ENCODE assay signal across 9 cellular contexts in genomic region chr5:154273028-154273617, GRCh38.
DNase-seq lines count a peak whose midpoint lies in the region; ATAC-seq and TF ChIP-seq lines count a peak whose summit lies in the region.
"Had no signal": no experiment of that assay in that cellular context is flagged by ENCODE, and none has a peak within 500 bp of the region (broad histone marks: within the 10 kb centered on the region; RNA-seq: fewer than 3 reads in every experiment).

No MANE protein-coding gene starts in this region.

- no peaks in the 10 kb centered on the region for H3K36me3 Mint-ChIP-seq in natural killer cell
- H3K36me3 Mint-ChIP-seq in endothelial cell (ENCODE audit: low read depth, unreplicated experiment), result no peaks in the 10 kb centered on the region

- TF ChIP-seq CTCF in cardiac fibroblast (IDR thresholded peaks at IDR 0.05; ENCODE audit: low read depth, low read length), result no peak
- TF ChIP-seq CTCF in natural killer cell (IDR thresholded peaks at IDR 0.05), result no peak
- TF ChIP-seq CTCF in endothelial cell (IDR thresholded peaks at IDR 0.05; ENCODE audit: unreplicated experiment), result no peak

- peak overlapping the region; percentile 91 to 93 for H3K27ac Mint-ChIP-seq in natural killer cell
- H3K27ac Mint-ChIP-seq in endothelial cell (ENCODE audit: unreplicated experiment), result no peak overlapping the region
- H3K27ac Mint-ChIP-seq: activated naive CD8-positive, alpha-beta T cell had no signal

- DNase-seq in AG20443 (ENCODE audit: low spot score) (peak; percentile 54), cardiac fibroblast (ENCODE audit: low read depth in 2 of 2) (peak; percentile 50 to 87), natural killer cell (no peak), endothelial cell (ENCODE audit: low spot score) (no peak), KG1 (lab: John Stamatoyannopoulos, UW) (no peak), NCI-H146 treated with DMSO at 0.1 percent for 48 hours (lab: John Stamatoyannopoulos, UW; ENCODE audit: unreplicated experiment) (no peak)

- H3K9me3 Mint-ChIP-seq in natural killer cell (no peaks in the 10 kb centered on the region), endothelial cell (ENCODE audit: unreplicated experiment) (no peaks in the 10 kb centered on the region)

- H3K4me3 Mint-ChIP-seq in natural killer cell (peak overlapping the region; percentile 84), endothelial cell (ENCODE audit: unreplicated experiment) (no peak overlapping the region)
- H3K4me3 Mint-ChIP-seq: activated naive CD8-positive, alpha-beta T cell had no signal

- no peak overlapping the region for H3K4me3 ChIP-seq in cardiac fibroblast (replicated peaks in 1 of 2; ENCODE audit: low read depth in 2 of 2, low read length in 2 of 2)

- H3K27me3 Mint-ChIP-seq in natural killer cell (ENCODE audit: low read depth in 2 of 2) (no peaks in the 10 kb centered on the region), endothelial cell (ENCODE audit: unreplicated experiment) (no peaks in the 10 kb centered on the region)
- H3K27me3 Mint-ChIP-seq: activated naive CD8-positive, alpha-beta T cell had no signal

- H3K4me1 Mint-ChIP-seq in natural killer cell (peaks cover 69 to 82% of the 10 kb centered on the region in 2 donors), endothelial cell (ENCODE audit: unreplicated experiment) (peaks cover 15% of the 10 kb centered on the region)

- intact Hi-C loops in natural killer cell (cut with micrococcal nuclease), result no loop called here

- ATAC-seq in GM19025 (IDR thresholded peaks at IDR 0.05; ENCODE audit: low read depth, unreplicated experiment) (peak; percentile 47), HG03460 (IDR thresholded peaks at IDR 0.05; ENCODE audit: unreplicated experiment) (peak; percentile 64), natural killer cell (peak; percentile 66 to 95 (median 90))

Comparison
In these comparisons a context has a peak if more than half of its experiments do, and no peak if none do; other contexts are left out.
1. DNase-seq: peak in AG20443 (single experiment) and cardiac fibroblast (2 of 2); none in natural killer cell (single experiment), endothelial cell (single experiment), KG1 (single experiment) and NCI-H146 treated with DMSO at 0.1 percent for 48 hours (single experiment).
2. Peak in every context shown above with its lines, with median percentiles within 50 percentile points of each other: ATAC-seq.